In the genomic region with DNA sequence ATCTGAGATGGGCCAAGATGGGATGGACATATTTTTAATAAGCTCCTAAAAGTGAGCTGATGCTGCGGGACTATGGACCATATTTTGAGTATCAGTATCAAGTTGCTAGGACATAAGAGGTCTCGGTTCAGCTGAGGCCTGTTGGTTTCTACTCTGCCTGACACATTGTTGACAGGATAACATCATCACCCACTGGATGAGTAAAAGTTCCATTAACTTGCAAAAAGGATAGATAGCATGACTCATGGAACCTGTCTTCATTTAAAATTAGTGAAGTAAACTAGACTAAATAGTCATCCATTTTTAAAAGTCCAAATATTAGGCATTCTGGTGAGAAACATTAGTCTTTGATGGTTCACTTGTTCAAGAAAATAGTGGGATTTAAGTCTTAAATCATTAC, we compare ENCODE assay signal across 1 cellular context.
TF ChIP-seq lines count a peak whose summit lies in the region.

No MANE protein-coding gene starts in this region.

TF ChIP-seq in GM23338, 12 proteins besides CTCF, POLR2A, EP300 and RAD21:
- TF ChIP-seq CREB1 (CRISPR knock-in tag; IDR thresholded peaks at IDR 0.05; ENCODE audit: low read depth) (no peak), STAT1 (IDR thresholded peaks at IDR 0.05; ENCODE audit: unreplicated experiment) (no peak)
